ENCODE assay signal across 30 cellular contexts in the genomic region with DNA sequence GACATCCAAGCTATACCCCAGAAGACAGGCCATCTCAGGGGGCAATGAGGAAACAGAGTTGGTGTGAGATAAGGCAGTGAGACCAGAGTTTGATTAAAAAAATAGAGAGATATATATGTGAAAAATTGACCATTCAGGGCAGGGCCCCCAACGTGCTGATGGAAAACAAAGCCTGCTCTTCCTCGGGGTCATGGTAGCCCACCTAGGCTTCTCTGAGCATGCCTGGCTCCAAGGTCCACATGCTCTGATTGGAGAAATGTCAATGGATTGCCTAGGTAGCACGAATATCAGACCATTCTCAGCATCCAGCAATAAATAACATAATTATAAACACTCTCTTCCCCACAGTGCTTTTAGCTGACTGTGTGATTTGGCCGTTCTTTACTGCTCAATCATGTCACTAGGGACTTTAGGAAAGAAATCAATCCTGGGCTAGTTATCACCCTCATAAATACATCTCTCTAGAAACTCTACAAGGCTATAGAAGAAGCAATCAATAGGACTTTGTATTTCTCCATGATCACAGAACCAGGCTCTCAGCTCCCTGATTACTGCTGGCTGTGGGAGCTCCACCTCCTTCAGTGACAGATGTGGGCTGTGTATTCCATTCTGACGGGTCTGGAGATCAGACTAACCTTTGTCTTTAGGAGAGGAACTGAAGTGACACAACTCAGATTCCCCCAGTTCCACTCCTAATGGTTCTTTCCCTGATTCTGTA.
DNase-seq lines count a peak whose midpoint lies in the region; ATAC-seq, FAIRE-seq and TF ChIP-seq lines count a peak whose summit lies in the region.
"Had no signal": no experiment of that assay in that cellular context is flagged by ENCODE, and none has a peak within 500 bp of the region (broad histone marks: within the 10 kb centered on the region; RNA-seq: fewer than 3 reads in every experiment).

No MANE protein-coding gene starts in this region.

- no peaks in the 10 kb centered on the region for H3K36me3 Mint-ChIP-seq in activated CD4-positive, alpha-beta T cell treated with anti-CD3 and anti-CD28 coated beads, Interleukin-2, amount 10 ng/mL, durations not matched to agents 24 days and 14 days (ENCODE audit: low read depth)
- H3K36me3 Mint-ChIP-seq in endodermal cell (ENCODE audit: low read depth) (no peaks in the 10 kb centered on the region), CD14-positive monocyte (no peaks in the 10 kb centered on the region), chondrocyte (ENCODE audit: low read depth) (no peaks in the 10 kb centered on the region)

- peaks cover 10% of the 10 kb centered on the region for H3K4me1 Mint-ChIP-seq in activated CD4-positive, alpha-beta T cell treated with anti-CD3 and anti-CD28 coated beads, Interleukin-2, amount 10 ng/mL, durations not matched to agents 24 days and 14 days
- H3K4me1 Mint-ChIP-seq in endodermal cell (peaks cover 36% of the 10 kb centered on the region), CD14-positive monocyte (no peaks in the 10 kb centered on the region), chondrocyte (ENCODE audit: low read depth) (no peaks in the 10 kb centered on the region)

- H3K27me3 Mint-ChIP-seq in activated CD4-positive, alpha-beta T cell treated with anti-CD3 and anti-CD28 coated beads, Interleukin-2, amount 10 ng/mL, durations not matched to agents 24 days and 14 days: peaks cover 22% of the 10 kb centered on the region
- H3K27me3 Mint-ChIP-seq in endodermal cell (ENCODE audit: insufficient read depth): no peaks in the 10 kb centered on the region
- H3K27me3 Mint-ChIP-seq in CD14-positive monocyte (ENCODE audit: low read depth in 3 of 3): no peaks in the 10 kb centered on the region
- H3K27me3 Mint-ChIP-seq in chondrocyte (ENCODE audit: low read depth): peaks cover 3% of the 10 kb centered on the region
- H3K27me3 Mint-ChIP-seq: activated naive CD8-positive, alpha-beta T cell treated with anti-CD3 and anti-CD28 coated beads, Interleukin-2, amount 50 U/mL, for 24 hours; dendritic cell treated with granulocyte-macrophage colony-stimulating factor and Interleukin-4, amounts not matched to agents 40 ng/mL and 50 ng/mL, for 4 days had no signal

- TF ChIP-seq CTCF in endodermal cell (conservative IDR thresholded peaks at IDR 0.05) (no peak), HepG2 (CRISPR knock-in tag; IDR thresholded peaks at IDR 0.05) (no peak), CD14-positive monocyte (IDR thresholded peaks at IDR 0.05) (no peak), chondrocyte (IDR thresholded peaks at IDR 0.05) (no peak)

- 83 to 86% methylated on average over 2 to 5 of the region's 5 CpGs for WGBS in endodermal cell (ENCODE audit: insufficient coverage in 1 of 2, insufficient read length in 1 of 2), 2 experiments
- WGBS in HepG2 (ENCODE audit: low lambda C conversion rate): 4% methylated on average over 5 of the region's 5 CpGs

- H3K27me3 ChIP-seq in endodermal cell (ENCODE audit: control insufficient read depth, insufficient read depth, low read length, poor library complexity, severe bottlenecking) (no peaks in the 10 kb centered on the region), HepG2 (ENCODE audit: control insufficient read depth in 1 of 2, insufficient read depth in 2 of 2, low read length in 2 of 2) (peaks cover 0 to 3% of the 10 kb centered on the region in 2 experiments; a peak in 1 of 5 replicates)
- H3K27me3 ChIP-seq: left lung, SJCRH30 had no signal

- no peak overlapping the region for H3K4me3 ChIP-seq in endodermal cell (ENCODE audit: low read length)
- H3K4me3 ChIP-seq in HepG2 (replicated peaks in 1 of 3; ENCODE audit: insufficient read depth in 1 of 3, low read depth in 2 of 3, low read length in 3 of 3): no peak overlapping the region
- H3K4me3 ChIP-seq: left lung, SJCRH30 had no signal

- intact Hi-C loops in activated CD4-positive, alpha-beta T cell treated with anti-CD3 and anti-CD28 coated beads, Interleukin-2, amount 10 ng/mL, durations not matched to agents 24 days and 14 days (cut with micrococcal nuclease): no loop called here
- intact Hi-C loops in HepG2 (cut with micrococcal nuclease; ENCODE audit: unreplicated experiment): no loop called here
- intact Hi-C loops in CD14-positive monocyte (cut with micrococcal nuclease): no loop called here

- no peaks in the 10 kb centered on the region for H3K9me3 ChIP-seq in endodermal cell (ENCODE audit: control insufficient read depth, low read length)
- H3K9me3 ChIP-seq in HepG2 (ENCODE audit: low read length): no peaks in the 10 kb centered on the region
- H3K9me3 ChIP-seq: left lung, SJCRH30 had no signal

- H3K36me3 ChIP-seq in endodermal cell (ENCODE audit: control insufficient read depth, insufficient read depth, low read length) (no peaks in the 10 kb centered on the region), HepG2 (replicated peaks in 1 of 2; ENCODE audit: control insufficient read depth in 1 of 2, insufficient read depth in 2 of 2, low read length in 2 of 2) (no peaks in the 10 kb centered on the region)
- H3K36me3 ChIP-seq: left lung, SJCRH30, WERI-Rb-1 had no signal

- in situ Hi-C loops in HepG2 (cut with HindIII; ENCODE audit: extremely low pct_ligation_motif_present, low pct_unique_long_range_greater_than_20kb): no loop called here

- H4K20me1 ChIP-seq in HepG2 (ENCODE audit: insufficient read depth, low read length): no peaks in the 10 kb centered on the region

- no peak for FAIRE-seq in HepG2 (lab: Jason Lieb, UNC)
- FAIRE-seq: endometrium, frontal cortex had no signal

- CTCF ChIA-PET in HepG2 (lab: Yijun Ruan, JAX; ENCODE audit: low intra/inter-chr PET ratio, low total read pairs): no interaction called here

- POLR2A ChIA-PET in HepG2 (lab: Yijun Ruan, JAX): no interaction called here

- H3K27ac ChIP-seq in endodermal cell (ENCODE audit: low read depth, low read length) (no peak overlapping the region), HepG2 (ENCODE audit: extremely low read length, insufficient read depth, low read length) (no peak overlapping the region)
- H3K27ac ChIP-seq: left lung, SJCRH30, WERI-Rb-1 had no signal

- H2AFZ ChIP-seq in HepG2 (ENCODE audit: low read length): no peak overlapping the region

- TF ChIP-seq EP300 in HepG2 (IDR thresholded peaks at IDR 0.05; ENCODE audit: low read depth in 2 of 2, low read length in 2 of 2) (no peak), HepG2 (CRISPR knock-in tag; IDR thresholded peaks at IDR 0.05; ENCODE audit: borderline replicate concordance) (no peak)

- H3K9ac ChIP-seq in endodermal cell (ENCODE audit: extremely low read depth, low read length, poor library complexity, severe bottlenecking) (no peak overlapping the region), HepG2 (ENCODE audit: insufficient read depth, low read depth, low read length) (no peak overlapping the region)

- peak; percentile 30 for DNase-seq in activated CD4-positive, alpha-beta T cell treated with anti-CD3 and anti-CD28 coated beads, Interleukin-2, amount 10 ng/mL, durations not matched to agents 24 days and 14 days
- no peak for DNase-seq in activated CD4-positive, alpha-beta T cell treated with anti-CD3 and anti-CD28 coated beads for 48 hours
- DNase-seq in endodermal cell (peak; percentile 12), HepG2 (ENCODE audit: low spot score) (no peak), superior temporal gyrus (ENCODE audit: extremely low spot score) (peak; percentile 77), CD14-positive monocyte (ENCODE audit: low spot score) (no peak), chondrocyte (ENCODE audit: low spot score) (no peak)
- DNase-seq: 8988T; activated CD4-positive, alpha-beta T cell treated with anti-CD3 and anti-CD28 coated beads for 4 hours; activated gamma-delta T cell; activated naive CD8-positive, alpha-beta T cell treated with anti-CD3 and anti-CD28 coated beads, Interleukin-2, amount 50 U/mL, for 24 hours; activated T-cell treated with anti-CD3 and anti-CD28 coated beads, Interleukin-2, amount 50 U/mL, for 4 hours; central memory CD4-positive, alpha-beta T cell; GDM1; left lung; mesenchymal stem cell; NCI-H1048; NCI-H1694; RPMI8226; SJCRH30; stimulated activated CD4-positive, alpha-beta T cell treated with anti-CD3 and anti-CD28 coated beads, Interleukin-15, amount 100 ng/mL, for 24 hours; stimulated activated CD4-positive, alpha-beta T cell treated with anti-CD3 and anti-CD28 coated beads, Interleukin-4, amount 100 ng/mL, for 4 hours; SW 1271; trophoblast cell; WERI-Rb-1 had no signal

- no peaks in the 10 kb centered on the region for H3K9me3 Mint-ChIP-seq in activated CD4-positive, alpha-beta T cell treated with anti-CD3 and anti-CD28 coated beads, Interleukin-2, amount 10 ng/mL, durations not matched to agents 24 days and 14 days
- H3K9me3 Mint-ChIP-seq in endodermal cell: no peaks in the 10 kb centered on the region
- peaks cover 0 to 5% (median 0%) of the 10 kb centered on the region in 7 donors for H3K9me3 Mint-ChIP-seq in CD14-positive monocyte
- H3K9me3 Mint-ChIP-seq in chondrocyte (ENCODE audit: low read depth): no peaks in the 10 kb centered on the region
- H3K9me3 Mint-ChIP-seq: activated naive CD8-positive, alpha-beta T cell treated with anti-CD3 and anti-CD28 coated beads, Interleukin-2, amount 50 U/mL, for 24 hours; activated T-cell treated with anti-CD3 and anti-CD28 coated beads, Interleukin-2, amount 50 U/mL, for 4 hours; dendritic cell treated with granulocyte-macrophage colony-stimulating factor and Interleukin-4, amounts not matched to agents 40 ng/mL and 50 ng/mL, for 4 days had no signal

- TF ChIP-seq RAD21 in HepG2 (CRISPR knock-in tag; IDR thresholded peaks at IDR 0.05): no peak

- no peaks in the 10 kb centered on the region for H3K79me2 ChIP-seq in HepG2 (ENCODE audit: insufficient read depth, low read length)

- no peak overlapping the region for H3K4me2 ChIP-seq in HepG2 (ENCODE audit: low read depth, low read length)

- H3K4me3 Mint-ChIP-seq in activated CD4-positive, alpha-beta T cell treated with anti-CD3 and anti-CD28 coated beads, Interleukin-2, amount 10 ng/mL, durations not matched to agents 24 days and 14 days: no peak overlapping the region
- H3K4me3 Mint-ChIP-seq in endodermal cell: no peak overlapping the region
- no peak overlapping the region for H3K4me3 Mint-ChIP-seq in CD14-positive monocyte
- no peak overlapping the region for H3K4me3 Mint-ChIP-seq in chondrocyte (ENCODE audit: unreplicated experiment)
- H3K4me3 Mint-ChIP-seq: activated naive CD8-positive, alpha-beta T cell treated with anti-CD3 and anti-CD28 coated beads, Interleukin-2, amount 50 U/mL, for 24 hours; activated T-cell treated with anti-CD3 and anti-CD28 coated beads, Interleukin-2, amount 50 U/mL, for 4 hours; dendritic cell treated with granulocyte-macrophage colony-stimulating factor and Interleukin-4, amounts not matched to agents 40 ng/mL and 50 ng/mL, for 4 days had no signal

- ATAC-seq in HepG2 (no peak), HG03095 (IDR thresholded peaks at IDR 0.05; ENCODE audit: unreplicated experiment) (no peak)
- ATAC-seq: activated naive CD8-positive, alpha-beta T cell treated with anti-CD3 and anti-CD28 coated beads, Interleukin-2, amount 50 U/mL, for 24 hours; activated T-cell treated with anti-CD3 and anti-CD28 coated beads, Interleukin-2, amount 50 U/mL, for 4 hours; HCT116; left lung had no signal

- H3K27ac Mint-ChIP-seq in activated CD4-positive, alpha-beta T cell treated with anti-CD3 and anti-CD28 coated beads, Interleukin-2, amount 10 ng/mL, durations not matched to agents 24 days and 14 days: no peak overlapping the region
- H3K27ac Mint-ChIP-seq in endodermal cell (peak overlapping the region; percentile 11), CD14-positive monocyte (no peak overlapping the region), chondrocyte (ENCODE audit: unreplicated experiment) (no peak overlapping the region)
- H3K27ac Mint-ChIP-seq: activated naive CD8-positive, alpha-beta T cell treated with anti-CD3 and anti-CD28 coated beads, Interleukin-2, amount 50 U/mL, for 24 hours; dendritic cell treated with granulocyte-macrophage colony-stimulating factor and Interleukin-4, amounts not matched to agents 40 ng/mL and 50 ng/mL, for 4 days had no signal

- no peak for TF ChIP-seq POLR2A in HepG2 (IDR thresholded peaks at IDR 0.05; ENCODE audit: insufficient read depth in 1 of 2, low read depth in 2 of 2, low read length in 2 of 2)

- peaks cover 9% of the 10 kb centered on the region for H3K4me1 ChIP-seq in endodermal cell (ENCODE audit: control insufficient read depth, insufficient read depth, low read length)
- H3K4me1 ChIP-seq in HepG2 (ENCODE audit: insufficient read depth, low read length): no peaks in the 10 kb centered on the region
- H3K4me1 ChIP-seq: left lung, SJCRH30 had no signal

- no TSS peak for BruUV-seq in HepG2 (replicated peaks; lab: Mats Ljungman, UMichigan)

Comparison
In these comparisons a context has a peak if more than half of its experiments do, and no peak if none do; other contexts are left out.
1. DNase-seq: peak in activated CD4-positive, alpha-beta T cell treated with anti-CD3 and anti-CD28 coated beads, Interleukin-2, amount 10 ng/mL, durations not matched to agents 24 days and 14 days (single experiment), endodermal cell (single experiment) and superior temporal gyrus (single experiment); none in activated CD4-positive, alpha-beta T cell treated with anti-CD3 and anti-CD28 coated beads for 48 hours (single experiment), HepG2 (single experiment), CD14-positive monocyte (single experiment) and chondrocyte (single experiment).